8 cellular contexts compared by ENCODE assay signal in genomic region chr1:32394890-32395415, GRCh38. TPM values are rescaled to one million over a fixed set of nuclear protein-coding genes. Genes with fewer than 3 reads are reported as not detected.
DNase-seq lines count a peak whose midpoint lies in the region; ATAC-seq and TF ChIP-seq lines count a peak whose summit lies in the region.

No MANE protein-coding gene starts in this region.

- TF ChIP-seq CTCF in A673 (conservative IDR thresholded peaks at IDR 0.05; ENCODE audit: low read depth, low read length) (no peak), osteoblast (IDR thresholded peaks at IDR 0.05; ENCODE audit: extremely low read depth, low read depth, low read length) (no peak)

- intact Hi-C loops in A673 (cut with micrococcal nuclease; ENCODE audit: unreplicated experiment), result loop anchor here (5.0 kb wide), 1 partner anchor 58 kb away; the partner anchor contains the start of gene MARCKSL1

- WGBS in esophagus, 2 donors, result 1 to 5% methylated on average over 14 of the region's 14 CpGs

- H3K9me3 ChIP-seq in A673 (ENCODE audit: low read depth, low read length, poor library complexity, severe bottlenecking), result no peaks in the 10 kb centered on the region
- H3K9me3 ChIP-seq in esophagus (ENCODE audit: control insufficient read depth in 2 of 2, insufficient read depth in 1 of 2, low read depth in 1 of 2, low read length in 1 of 2), result no peaks in the 10 kb centered on the region
- no peaks in the 10 kb centered on the region for H3K9me3 ChIP-seq in osteoblast (ENCODE audit: low read depth, low read length)

- DNase-seq in A673 (ENCODE audit: low spot score), result peak; percentile 26
- peak; percentile 37 for DNase-seq in RKO (ENCODE audit: low spot score)
- DNase-seq in osteoblast (ENCODE audit: insufficient read length, low spot score, missing footprints), result no peak
- DNase-seq in SKM-1 (lab: John Stamatoyannopoulos, UW; ENCODE audit: unreplicated experiment), result no peak
- DNase-seq in stimulated activated CD4-positive, alpha-beta T cell treated with anti-CD3 and anti-CD28 coated beads, Interleukin-4, amount 100 ng/mL, for 1 hour, result no peak

- peaks cover 42% of the 10 kb centered on the region for H3K79me2 ChIP-seq in osteoblast (ENCODE audit: insufficient read depth, low read length)

- H3K4me1 ChIP-seq in A673 (ENCODE audit: insufficient read depth, low read length, poor library complexity, severe bottlenecking), result peaks cover 7% of the 10 kb centered on the region
- H3K4me1 ChIP-seq in esophagus (ENCODE audit: control insufficient read depth in 2 of 2, insufficient read depth in 2 of 2, low read length in 1 of 2), result peaks cover 0 to 4% of the 10 kb centered on the region in 2 donors
- peaks cover 19% of the 10 kb centered on the region for H3K4me1 ChIP-seq in osteoblast (ENCODE audit: insufficient read depth, low read length)

- H3K4me3 ChIP-seq in A673 (ENCODE audit: low read depth, low read length, poor library complexity, severe bottlenecking) (peak overlapping the region; percentile 70), esophagus (ENCODE audit: low read depth in 1 of 2, low read length in 2 of 2) (peak overlapping the region; percentile 98), osteoblast (ENCODE audit: insufficient read depth, low read length) (peak overlapping the region; percentile 84)

- H3K27me3 ChIP-seq in A673 (replicated peaks; ENCODE audit: insufficient read depth, low read depth, low read length, poor library complexity) (no peaks in the 10 kb centered on the region), esophagus (ENCODE audit: control insufficient read depth in 1 of 2, insufficient read depth in 2 of 2, low read length in 2 of 2) (no peaks in the 10 kb centered on the region), osteoblast (ENCODE audit: insufficient read depth, low read length) (no peaks in the 10 kb centered on the region)

- BruUV-seq in A673 (replicated peaks; lab: Mats Ljungman, UMichigan), result TSS peak; percentile 91

- H3K36me3 ChIP-seq in A673 (ENCODE audit: insufficient read depth, low read length, poor library complexity, severe bottlenecking), result no peaks in the 10 kb centered on the region
- H3K36me3 ChIP-seq in esophagus (ENCODE audit: control insufficient read depth in 2 of 2, insufficient read depth in 2 of 2, low read length in 1 of 2), result peaks cover 0 to 4% of the 10 kb centered on the region in 2 donors
- H3K36me3 ChIP-seq in osteoblast (ENCODE audit: insufficient read depth, low read length), result peaks cover 15% of the 10 kb centered on the region

- CTCF ChIA-PET in A673 (lab: Charles Lee), result interaction anchor here (1.1 kb wide), 1 partner anchor 311 kb away, joined by 4 read pairs; no protein-coding TSS in a partner anchor

- H3K27ac ChIP-seq in A673 (ENCODE audit: low read depth, low read length, poor library complexity, severe bottlenecking), result peak overlapping the region; percentile 85
- H3K27ac ChIP-seq in esophagus (ENCODE audit: low read depth in 2 of 2, low read length in 1 of 2), result peak overlapping the region; percentile 95 to 99
- H3K27ac ChIP-seq in osteoblast (ENCODE audit: low read depth, low read length), result peak overlapping the region; percentile 89

- peaks cover 11% of the 10 kb centered on the region for H4K20me1 ChIP-seq in osteoblast (ENCODE audit: insufficient read depth, low read length)

- peak overlapping the region; percentile 90 for H3K4me2 ChIP-seq in osteoblast (ENCODE audit: insufficient read depth, low read length)

- POLR2A ChIA-PET in A673 (lab: Charles Lee; ENCODE audit: low non-redundant PET), result interaction anchor here (0.6 to 1.3 kb wide), 4 partner anchors 59 to 94 kb away, joined by 3 to 5 read pairs (median 4); partner anchors contain the start of gene MARCKSL1

- ATAC-seq in GM19035 (IDR thresholded peaks at IDR 0.05; ENCODE audit: unreplicated experiment) (peak; percentile 2), HG03039 (IDR thresholded peaks at IDR 0.05; ENCODE audit: unreplicated experiment) (no peak)

- H2AFZ ChIP-seq in osteoblast (ENCODE audit: low read length), result peak overlapping the region; percentile 97

RNA-seq across cellular contexts. Expression of gene BSDC1, which starts 0.7 kb away (rescaled TPM):
- total RNA-seq in A673 (2021), result 47.4 and 48.0 TPM in 2 replicates
- 10 to 100 TPM; 24.1 to 26.9 TPM for polyA plus RNA-seq in esophagus
- total RNA-seq in osteoblast, result 68.0 and 69.0 TPM in 2 replicates

RNA-seq across cellular contexts. Expression of gene TSSK3, which starts 32.6 kb away (rescaled TPM):
- 3.9 and 4.3 TPM in 2 replicates for total RNA-seq in A673 (2021)
- under 1 TPM; 0.15 to 0.53 TPM for polyA plus RNA-seq in esophagus
- total RNA-seq in osteoblast, result 1.5 and 1.8 TPM in 2 replicates

RNA-seq across cellular contexts. Expression of gene FAM229A, which starts 32.7 kb away (rescaled TPM):
- 4.7 and 5.2 TPM in 2 replicates for total RNA-seq in A673 (2021)
- 1 to 10 TPM; 2.9 to 5.9 TPM for polyA plus RNA-seq in esophagus
- total RNA-seq in osteoblast, result 1.8 and 2.5 TPM in 2 replicates

RNA-seq across cellular contexts. Expression of gene MARCKSL1, which starts 58.9 kb away (rescaled TPM):
- total RNA-seq in A673 (2021) (425 and 445 TPM in 2 replicates), osteoblast (15.9 and 16.6 TPM in 2 replicates)
- polyA plus RNA-seq in esophagus, result 1 to 10 TPM; 3.6 to 6.0 TPM

Comparison
In these comparisons a context has a peak if more than half of its experiments do, and no peak if none do; other contexts are left out.
1. DNase-seq: peak in A673 (single experiment) and RKO (single experiment); none in osteoblast (single experiment), SKM-1 (single experiment) and stimulated activated CD4-positive, alpha-beta T cell treated with anti-CD3 and anti-CD28 coated beads, Interleukin-4, amount 100 ng/mL, for 1 hour (single experiment).
2. Peak in every context shown above with its lines, with median percentiles within 50 percentile points of each other: H3K27ac ChIP-seq and H3K4me3 ChIP-seq.